ENCODE assay signal across 1 cellular context in genomic region chr6:111572216-111572706, GRCh38.
TF ChIP-seq lines count a peak whose summit lies in the region.

No MANE protein-coding gene starts in this region.

TF ChIP-seq in IMR-90, 13 proteins besides CTCF, POLR2A, EP300 and RAD21:
- TF ChIP-seq MAFK (IDR thresholded peaks at IDR 0.05; ENCODE audit: low read depth, low read length): no peak
- TF ChIP-seq MAZ (IDR thresholded peaks at IDR 0.05; ENCODE audit: borderline replicate concordance, low read depth, low read length): no peak
- TF ChIP-seq RCOR1 (IDR thresholded peaks at IDR 0.05; ENCODE audit: insufficient replicate concordance, low read length): no peak
- no peak for TF ChIP-seq CEBPB (IDR thresholded peaks at IDR 0.05; ENCODE audit: low read depth, low read length)
- no peak for TF ChIP-seq SMC3 (IDR thresholded peaks at IDR 0.05; ENCODE audit: low read depth, low read length)
- no peak for TF ChIP-seq BHLHE40 (IDR thresholded peaks at IDR 0.05; ENCODE audit: low read depth, low read length)
- TF ChIP-seq MXI1 (IDR thresholded peaks at IDR 0.05; ENCODE audit: borderline replicate concordance, low read depth, low read length): no peak
- TF ChIP-seq, protein P1, sequence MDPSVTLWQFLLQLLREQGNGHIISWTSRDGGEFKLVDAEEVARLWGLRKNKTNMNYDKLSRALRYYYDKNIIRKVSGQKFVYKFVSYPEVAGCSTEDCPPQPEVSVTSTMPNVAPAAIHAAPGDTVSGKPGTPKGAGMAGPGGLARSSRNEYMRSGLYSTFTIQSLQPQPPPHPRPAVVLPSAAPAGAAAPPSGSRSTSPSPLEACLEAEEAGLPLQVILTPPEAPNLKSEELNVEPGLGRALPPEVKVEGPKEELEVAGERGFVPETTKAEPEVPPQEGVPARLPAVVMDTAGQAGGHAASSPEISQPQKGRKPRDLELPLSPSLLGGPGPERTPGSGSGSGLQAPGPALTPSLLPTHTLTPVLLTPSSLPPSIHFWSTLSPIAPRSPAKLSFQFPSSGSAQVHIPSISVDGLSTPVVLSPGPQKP (IDR thresholded peaks at IDR 0.05; ENCODE audit: borderline replicate concordance, low read depth, low read length): no peak
- TF ChIP-seq USF2 (IDR thresholded peaks at IDR 0.05; ENCODE audit: low read depth, low read length): no peak
- no peak for TF ChIP-seq RFX5 (IDR thresholded peaks at IDR 0.05; ENCODE audit: low read depth, low read length)
- no peak for TF ChIP-seq NFE2L2 (IDR thresholded peaks at IDR 0.05; ENCODE audit: low read depth, low read length)
- TF ChIP-seq FOS (IDR thresholded peaks at IDR 0.05; ENCODE audit: low read depth, low read length): no peak
- no peak for TF ChIP-seq CHD1 (IDR thresholded peaks at IDR 0.05; ENCODE audit: low read depth, low read length)
